Comparison of ENCODE assay signal across 19 cellular contexts in the genomic region with DNA sequence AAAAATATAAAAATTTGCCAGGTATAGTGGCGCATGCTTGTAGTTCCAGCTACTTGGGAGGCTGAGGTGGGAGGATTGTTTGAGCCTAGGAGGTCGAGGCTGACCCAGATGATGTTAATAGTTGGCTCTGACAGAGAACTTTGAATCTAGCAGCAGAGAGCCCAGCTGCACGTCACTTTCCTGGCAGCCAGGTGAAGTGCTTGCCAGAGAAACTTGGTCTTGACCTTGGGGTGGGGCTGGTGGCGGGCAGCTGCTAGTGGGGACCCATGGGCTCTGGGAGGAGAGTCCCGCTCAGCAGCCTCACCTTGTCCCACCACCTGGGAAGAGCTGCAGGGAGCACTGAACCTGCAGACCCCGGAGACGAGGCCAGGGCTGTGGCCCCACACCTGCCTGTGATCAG.
"Had no signal": no experiment of that assay in that cellular context is flagged by ENCODE, and none has a peak within 500 bp of the region (broad histone marks: within the 10 kb centered on the region; RNA-seq: fewer than 3 reads in every experiment).

No MANE protein-coding gene starts in this region.

- DNase-seq: activated effector memory CD4-positive, alpha-beta T cell treated with Interleukin-2 at 50 U/mL for 16 hours; activated T-cell treated with anti-CD3 and anti-CD28 coated beads, Interleukin-2, amount 50 U/mL, for 24 hours; effector memory CD8-positive, alpha-beta T cell; left ventricle myocardium inferior; naive thymus-derived CD4-positive, alpha-beta T cell; psoas muscle; sigmoid colon; stimulated activated CD4-positive, alpha-beta T cell treated with anti-CD3 and anti-CD28 coated beads, Interleukin-2, amount 100 ng/mL, for 48 hours; testis; uterus had no signal

- H3K9me3 ChIP-seq: gastroesophageal sphincter, left ventricle myocardium inferior, psoas muscle, sigmoid colon, testis, uterus had no signal

- FAIRE-seq: keratinocyte had no signal

- ATAC-seq: activated CD4-positive, CD25-positive, alpha-beta regulatory T cell treated with anti-CD3 and anti-CD28 coated beads, Interleukin-2, amount 50 U/mL, for 24 hours; effector memory CD8-positive, alpha-beta T cell; gastroesophageal sphincter; naive thymus-derived CD4-positive, alpha-beta T cell; psoas muscle had no signal

- H3K9me3 Mint-ChIP-seq: activated naive CD4-positive, alpha-beta T cell treated with anti-CD3 and anti-CD28 coated beads, Interleukin-2, amount 50 U/mL, for 24 hours; activated T-cell treated with anti-CD3 and anti-CD28 coated beads, Interleukin-2, amount 50 U/mL, for 24 hours; central memory CD8-positive, alpha-beta T cell; dendritic cell treated with granulocyte-macrophage colony-stimulating factor and Interleukin-4, amounts not matched to agents 40 ng/mL and 50 ng/mL, for 4 days; effector memory CD8-positive, alpha-beta T cell; mesothelial cell of epicardium; stimulated activated naive CD8-positive, alpha-beta T cell treated with anti-CD3 and anti-CD28 coated beads, Interleukin-15, Interleukin-2, amounts not matched to agents 100 ng/mL and 50 ng/mL, for 24 hours; T-helper 2 cell treated with Interferon-gamma antibody and Interleukin-4, amounts not matched to agents 5 μg/mL and 100 μg/mL, for 36 hours had no signal

- H3K27me3 ChIP-seq: gastroesophageal sphincter, testis had no signal

- H3K27ac Mint-ChIP-seq: activated naive CD4-positive, alpha-beta T cell treated with anti-CD3 and anti-CD28 coated beads, Interleukin-2, amount 50 U/mL, for 24 hours; activated T-cell treated with anti-CD3 and anti-CD28 coated beads, Interleukin-2, amount 50 U/mL, for 24 hours; dendritic cell treated with granulocyte-macrophage colony-stimulating factor and Interleukin-4, amounts not matched to agents 40 ng/mL and 50 ng/mL, for 4 days; naive thymus-derived CD4-positive, alpha-beta T cell; stimulated activated naive CD8-positive, alpha-beta T cell treated with anti-CD3 and anti-CD28 coated beads, Interleukin-15, Interleukin-2, amounts not matched to agents 100 ng/mL and 50 ng/mL, for 24 hours; T-helper 2 cell treated with Interferon-gamma antibody and Interleukin-4, amounts not matched to agents 5 μg/mL and 100 μg/mL, for 36 hours had no signal

- H3K36me3 Mint-ChIP-seq: activated naive CD4-positive, alpha-beta T cell treated with anti-CD3 and anti-CD28 coated beads, Interleukin-2, amount 50 U/mL, for 24 hours; mesothelial cell of epicardium; naive thymus-derived CD4-positive, alpha-beta T cell had no signal

- H3K36me3 ChIP-seq: gastroesophageal sphincter, left ventricle myocardium inferior, sigmoid colon, uterus had no signal

- H3K27ac ChIP-seq: gastroesophageal sphincter, left ventricle myocardium inferior, psoas muscle, sigmoid colon, testis, uterus had no signal

- H3K4me3 ChIP-seq: gastroesophageal sphincter, left ventricle myocardium inferior, psoas muscle, sigmoid colon, testis, uterus had no signal

- H3K4me3 Mint-ChIP-seq: activated naive CD4-positive, alpha-beta T cell treated with anti-CD3 and anti-CD28 coated beads, Interleukin-2, amount 50 U/mL, for 24 hours; activated T-cell treated with anti-CD3 and anti-CD28 coated beads, Interleukin-2, amount 50 U/mL, for 24 hours; central memory CD8-positive, alpha-beta T cell; dendritic cell treated with granulocyte-macrophage colony-stimulating factor and Interleukin-4, amounts not matched to agents 40 ng/mL and 50 ng/mL, for 4 days; effector memory CD8-positive, alpha-beta T cell; mesothelial cell of epicardium; stimulated activated naive CD8-positive, alpha-beta T cell treated with anti-CD3 and anti-CD28 coated beads, Interleukin-15, Interleukin-2, amounts not matched to agents 100 ng/mL and 50 ng/mL, for 24 hours; T-helper 2 cell treated with Interferon-gamma antibody and Interleukin-4, amounts not matched to agents 5 μg/mL and 100 μg/mL, for 36 hours had no signal
